26 cellular contexts compared by ENCODE assay signal in genomic region chr2:2960817-2961216, GRCh38.
"Had no signal": no experiment of that assay in that cellular context is flagged by ENCODE, and none has a peak within 500 bp of the region (broad histone marks: within the 10 kb centered on the region; RNA-seq: fewer than 3 reads in every experiment).

No MANE protein-coding gene starts in this region.

- FAIRE-seq: endothelial cell of umbilical vein, frontal cortex, keratinocyte had no signal

- H3K4me1 Mint-ChIP-seq: activated T-helper 17 cell treated with anti-CD3 and anti-CD28 coated beads, Interleukin-2, amount 50 U/mL, for 72 hours; natural killer cell; stimulated activated naive B cell treated with anti-CD40 and anti-IgM and Interleukin-4, amounts not matched to agents 10 μg/mL and 1 μg/mL and 100 μg/mL, for 72 hours had no signal

- H3K36me3 ChIP-seq: brain microvascular endothelial cell, left lung, transverse colon had no signal

- ATAC-seq: activated naive CD4-positive, alpha-beta T cell treated with anti-CD3 and anti-CD28 coated beads, Interleukin-2, amount 50 U/mL, for 72 hours; activated T-helper 17 cell treated with anti-CD3 and anti-CD28 coated beads, Interleukin-2, amount 50 U/mL, for 72 hours; esophagus mucosa; left lung; natural killer cell; stimulated activated naive B cell treated with anti-CD40 and anti-IgM and Interleukin-4, amounts not matched to agents 10 μg/mL and 1 μg/mL and 100 μg/mL, for 72 hours; WTC11 had no signal

- H3K4me3 Mint-ChIP-seq: activated T-cell treated with anti-CD3 and anti-CD28 coated beads, Interleukin-2, amount 50 U/mL, for 24 hours; activated T-helper 17 cell treated with anti-CD3 and anti-CD28 coated beads, Interleukin-2, amount 50 U/mL, for 72 hours; natural killer cell; stimulated activated naive B cell treated with anti-CD40 and anti-IgM and Interleukin-4, amounts not matched to agents 10 μg/mL and 1 μg/mL and 100 μg/mL, for 72 hours; WTC11 had no signal

- H3K4me3 ChIP-seq: left lung, lung, transverse colon, uterus had no signal

- H3K27me3 Mint-ChIP-seq: activated T-helper 17 cell treated with anti-CD3 and anti-CD28 coated beads, Interleukin-2, amount 50 U/mL, for 72 hours; stimulated activated naive B cell treated with anti-CD40 and anti-IgM and Interleukin-4, amounts not matched to agents 10 μg/mL and 1 μg/mL and 100 μg/mL, for 72 hours had no signal

- H3K4me1 ChIP-seq: left lung, transverse colon, uterus had no signal

- H3K9me3 ChIP-seq: uterus had no signal

- H3K27ac Mint-ChIP-seq: activated naive CD4-positive, alpha-beta T cell treated with anti-CD3 and anti-CD28 coated beads, Interleukin-2, amount 50 U/mL, for 72 hours; activated T-cell treated with anti-CD3 and anti-CD28 coated beads, Interleukin-2, amount 50 U/mL, for 24 hours; activated T-helper 17 cell treated with anti-CD3 and anti-CD28 coated beads, Interleukin-2, amount 50 U/mL, for 72 hours; natural killer cell; stimulated activated naive B cell treated with anti-CD40 and anti-IgM and Interleukin-4, amounts not matched to agents 10 μg/mL and 1 μg/mL and 100 μg/mL, for 72 hours; WTC11 had no signal

- H3K27ac ChIP-seq: brain microvascular endothelial cell, left lung, transverse colon, uterus had no signal

- H3K9me3 Mint-ChIP-seq: activated T-cell treated with anti-CD3 and anti-CD28 coated beads, Interleukin-2, amount 50 U/mL, for 24 hours had no signal

- DNase-seq: activated CD8-positive, alpha-beta memory T cell treated with anti-CD3 and anti-CD28 coated beads for 24 hours; activated CD8-positive, alpha-beta memory T cell treated with anti-CD3 and anti-CD28 coated beads, Interleukin-2, amount 50 U/mL, for 4 hours; activated T-cell treated with anti-CD3 and anti-CD28 coated beads, Interleukin-2, amount 50 U/mL, for 24 hours; aorta; brain microvascular endothelial cell; central memory CD4-positive, alpha-beta T cell; dermis blood vessel endothelial cell; effector memory CD4-positive, alpha-beta T cell; left lung; midbrain; natural killer cell; occipital lobe; stimulated activated CD4-positive, alpha-beta T cell treated with anti-CD3 and anti-CD28 coated beads, Interleukin-2, amount 100 ng/mL, for 48 hours; stimulated activated CD8-positive, alpha-beta memory T cell treated with anti-CD3 and anti-CD28 coated beads, Interleukin-4, amount 100 ng/mL, for 48 hours; stimulated activated naive B cell treated with anti-CD40 and anti-IgM and Interleukin-4, amounts not matched to agents 10 μg/mL and 1 μg/mL and 100 μg/mL, for 72 hours; T-helper 9 cell; transverse colon; uterus had no signal

- H3K36me3 Mint-ChIP-seq: natural killer cell; stimulated activated naive B cell treated with anti-CD40 and anti-IgM and Interleukin-4, amounts not matched to agents 10 μg/mL and 1 μg/mL and 100 μg/mL, for 72 hours; WTC11 had no signal

- H3K27me3 ChIP-seq: brain microvascular endothelial cell, left lung, transverse colon, uterus had no signal
